In the genomic region with DNA sequence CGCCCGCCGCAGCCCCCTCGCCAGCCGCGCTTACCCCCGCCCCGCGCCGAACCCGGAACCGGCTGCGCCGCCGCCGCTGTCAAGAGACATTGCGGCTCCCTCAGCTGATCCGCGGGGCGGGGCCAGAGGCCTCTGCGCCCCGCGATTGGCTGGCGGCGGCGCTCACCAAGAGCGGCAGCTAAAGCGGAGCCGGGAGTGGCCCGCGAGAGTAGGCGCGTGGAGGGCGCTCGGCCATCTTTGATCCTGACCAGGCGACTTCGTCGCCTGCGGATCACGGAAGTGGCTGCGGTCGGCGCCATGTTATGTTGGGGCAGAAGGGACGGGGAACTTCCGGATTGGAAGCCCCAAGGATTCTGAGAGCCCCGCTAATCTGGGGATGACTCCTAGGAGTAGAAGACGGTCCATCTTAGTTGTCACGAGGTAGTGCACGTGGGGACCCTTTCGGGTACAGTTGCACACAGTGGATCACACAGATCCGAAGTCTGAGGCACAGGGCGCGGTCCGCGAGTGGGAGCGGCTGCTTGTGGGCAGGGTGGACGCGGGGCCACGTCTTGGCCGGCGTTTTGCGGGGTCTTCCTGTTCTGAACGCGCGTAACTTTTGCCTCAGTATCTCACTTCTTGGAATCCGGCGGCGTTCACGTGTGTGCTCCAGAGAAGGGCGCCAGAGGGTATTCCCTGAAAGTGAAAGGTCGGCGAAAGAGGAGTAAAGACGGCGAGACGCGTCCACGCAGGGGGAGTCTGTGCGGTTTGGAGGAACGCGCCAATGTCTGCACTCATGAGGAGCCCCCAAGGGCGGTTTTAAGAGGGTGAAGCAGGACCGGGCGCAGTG, we compare ENCODE assay signal across 1 cellular context.
TF ChIP-seq lines count a peak whose summit lies in the region.

A gene with protein sequence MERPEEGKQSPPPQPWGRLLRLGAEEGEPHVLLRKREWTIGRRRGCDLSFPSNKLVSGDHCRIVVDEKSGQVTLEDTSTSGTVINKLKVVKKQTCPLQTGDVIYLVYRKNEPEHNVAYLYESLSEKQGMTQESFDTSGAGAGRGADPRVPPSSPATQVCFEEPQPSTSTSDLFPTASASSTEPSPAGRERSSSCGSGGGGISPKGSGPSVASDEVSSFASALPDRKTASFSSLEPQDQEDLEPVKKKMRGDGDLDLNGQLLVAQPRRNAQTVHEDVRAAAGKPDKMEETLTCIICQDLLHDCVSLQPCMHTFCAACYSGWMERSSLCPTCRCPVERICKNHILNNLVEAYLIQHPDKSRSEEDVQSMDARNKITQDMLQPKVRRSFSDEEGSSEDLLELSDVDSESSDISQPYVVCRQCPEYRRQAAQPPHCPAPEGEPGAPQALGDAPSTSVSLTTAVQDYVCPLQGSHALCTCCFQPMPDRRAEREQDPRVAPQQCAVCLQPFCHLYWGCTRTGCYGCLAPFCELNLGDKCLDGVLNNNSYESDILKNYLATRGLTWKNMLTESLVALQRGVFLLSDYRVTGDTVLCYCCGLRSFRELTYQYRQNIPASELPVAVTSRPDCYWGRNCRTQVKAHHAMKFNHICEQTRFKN (minus strand): TSS at position 93 of the 829 bp plus-strand sequence. CDS start 277 bp downstream, outside the sequence.

TF ChIP-seq in HepG2, 621 proteins besides CTCF, POLR2A, EP300 and RAD21 (continued from another document and continues in another):
- TF ChIP-seq, protein P1, sequence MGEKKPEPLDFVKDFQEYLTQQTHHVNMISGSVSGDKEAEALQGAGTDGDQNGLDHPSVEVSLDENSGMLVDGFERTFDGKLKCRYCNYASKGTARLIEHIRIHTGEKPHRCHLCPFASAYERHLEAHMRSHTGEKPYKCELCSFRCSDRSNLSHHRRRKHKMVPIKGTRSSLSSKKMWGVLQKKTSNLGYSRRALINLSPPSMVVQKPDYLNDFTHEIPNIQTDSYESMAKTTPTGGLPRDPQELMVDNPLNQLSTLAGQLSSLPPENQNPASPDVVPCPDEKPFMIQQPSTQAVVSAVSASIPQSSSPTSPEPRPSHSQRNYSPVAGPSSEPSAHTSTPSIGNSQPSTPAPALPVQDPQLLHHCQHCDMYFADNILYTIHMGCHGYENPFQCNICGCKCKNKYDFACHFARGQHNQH (CRISPR knock-in tag; IDR thresholded peaks at IDR 0.05), result peak; percentile 59; the same call in 1 of the 2 replicates
- no peak for TF ChIP-seq HNRNPH1 (optimal IDR thresholded peaks at IDR 0.05; ENCODE audit: low read depth, low read length)
- peak; percentile 42; the same call in 1 of the 2 replicates for TF ChIP-seq RFXAP (CRISPR knock-in tag; IDR thresholded peaks at IDR 0.05; ENCODE audit: borderline replicate concordance)
- TF ChIP-seq KDM1A (CRISPR knock-in tag; IDR thresholded peaks at IDR 0.05), result no peak
- TF ChIP-seq ZNF432 (CRISPR knock-in tag; IDR thresholded peaks at IDR 0.05; ENCODE audit: borderline replicate concordance), result no peak
- TF ChIP-seq ZNF570 (CRISPR knock-in tag; IDR thresholded peaks at IDR 0.05; ENCODE audit: borderline replicate concordance), result no peak
- TF ChIP-seq, protein P2, sequence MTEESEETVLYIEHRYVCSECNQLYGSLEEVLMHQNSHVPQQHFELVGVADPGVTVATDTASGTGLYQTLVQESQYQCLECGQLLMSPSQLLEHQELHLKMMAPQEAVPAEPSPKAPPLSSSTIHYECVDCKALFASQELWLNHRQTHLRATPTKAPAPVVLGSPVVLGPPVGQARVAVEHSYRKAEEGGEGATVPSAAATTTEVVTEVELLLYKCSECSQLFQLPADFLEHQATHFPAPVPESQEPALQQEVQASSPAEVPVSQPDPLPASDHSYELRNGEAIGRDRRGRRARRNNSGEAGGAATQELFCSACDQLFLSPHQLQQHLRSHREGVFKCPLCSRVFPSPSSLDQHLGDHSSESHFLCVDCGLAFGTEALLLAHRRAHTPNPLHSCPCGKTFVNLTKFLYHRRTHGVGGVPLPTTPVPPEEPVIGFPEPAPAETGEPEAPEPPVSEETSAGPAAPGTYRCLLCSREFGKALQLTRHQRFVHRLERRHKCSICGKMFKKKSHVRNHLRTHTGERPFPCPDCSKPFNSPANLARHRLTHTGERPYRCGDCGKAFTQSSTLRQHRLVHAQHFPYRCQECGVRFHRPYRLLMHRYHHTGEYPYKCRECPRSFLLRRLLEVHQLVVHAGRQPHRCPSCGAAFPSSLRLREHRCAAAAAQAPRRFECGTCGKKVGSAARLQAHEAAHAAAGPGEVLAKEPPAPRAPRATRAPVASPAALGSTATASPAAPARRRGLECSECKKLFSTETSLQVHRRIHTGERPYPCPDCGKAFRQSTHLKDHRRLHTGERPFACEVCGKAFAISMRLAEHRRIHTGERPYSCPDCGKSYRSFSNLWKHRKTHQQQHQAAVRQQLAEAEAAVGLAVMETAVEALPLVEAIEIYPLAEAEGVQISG (CRISPR knock-in tag; IDR thresholded peaks at IDR 0.05), result peak; percentile 91
- 0 out of 2 replicates have a peak, but pooled peaks have one; percentile 43 for TF ChIP-seq ZNF230 (CRISPR knock-in tag; IDR thresholded peaks at IDR 0.05)
- 0 out of 2 replicates have a peak, but pooled peaks have one; percentile 29 for TF ChIP-seq ZNF557 (CRISPR knock-in tag; IDR thresholded peaks at IDR 0.05)
- 0 out of 2 replicates have a peak, but pooled peaks have one; percentile 35 for TF ChIP-seq ZNF605 (CRISPR knock-in tag; IDR thresholded peaks at IDR 0.05)
- peak; percentile 83; the same call in 1 of the 2 replicates for TF ChIP-seq KDM4B (CRISPR knock-in tag; IDR thresholded peaks at IDR 0.05)
- no peak for TF ChIP-seq MBD4 (IDR thresholded peaks at IDR 0.05; ENCODE audit: borderline replicate concordance, low read length)
- peak; percentile 76; the same call in 1 of the 2 replicates for TF ChIP-seq NFE2L1 (CRISPR knock-in tag; IDR thresholded peaks at IDR 0.05; ENCODE audit: borderline replicate concordance)
- no peak for TF ChIP-seq MAFK (conservative IDR thresholded peaks at IDR 0.05 in 1 of 2, IDR thresholded peaks at IDR 0.05 in 1 of 2; ENCODE audit: low read length in 2 of 2)
- TF ChIP-seq ZNF263 (CRISPR knock-in tag; IDR thresholded peaks at IDR 0.05), result peak; percentile 93
- TF ChIP-seq, protein P3, sequence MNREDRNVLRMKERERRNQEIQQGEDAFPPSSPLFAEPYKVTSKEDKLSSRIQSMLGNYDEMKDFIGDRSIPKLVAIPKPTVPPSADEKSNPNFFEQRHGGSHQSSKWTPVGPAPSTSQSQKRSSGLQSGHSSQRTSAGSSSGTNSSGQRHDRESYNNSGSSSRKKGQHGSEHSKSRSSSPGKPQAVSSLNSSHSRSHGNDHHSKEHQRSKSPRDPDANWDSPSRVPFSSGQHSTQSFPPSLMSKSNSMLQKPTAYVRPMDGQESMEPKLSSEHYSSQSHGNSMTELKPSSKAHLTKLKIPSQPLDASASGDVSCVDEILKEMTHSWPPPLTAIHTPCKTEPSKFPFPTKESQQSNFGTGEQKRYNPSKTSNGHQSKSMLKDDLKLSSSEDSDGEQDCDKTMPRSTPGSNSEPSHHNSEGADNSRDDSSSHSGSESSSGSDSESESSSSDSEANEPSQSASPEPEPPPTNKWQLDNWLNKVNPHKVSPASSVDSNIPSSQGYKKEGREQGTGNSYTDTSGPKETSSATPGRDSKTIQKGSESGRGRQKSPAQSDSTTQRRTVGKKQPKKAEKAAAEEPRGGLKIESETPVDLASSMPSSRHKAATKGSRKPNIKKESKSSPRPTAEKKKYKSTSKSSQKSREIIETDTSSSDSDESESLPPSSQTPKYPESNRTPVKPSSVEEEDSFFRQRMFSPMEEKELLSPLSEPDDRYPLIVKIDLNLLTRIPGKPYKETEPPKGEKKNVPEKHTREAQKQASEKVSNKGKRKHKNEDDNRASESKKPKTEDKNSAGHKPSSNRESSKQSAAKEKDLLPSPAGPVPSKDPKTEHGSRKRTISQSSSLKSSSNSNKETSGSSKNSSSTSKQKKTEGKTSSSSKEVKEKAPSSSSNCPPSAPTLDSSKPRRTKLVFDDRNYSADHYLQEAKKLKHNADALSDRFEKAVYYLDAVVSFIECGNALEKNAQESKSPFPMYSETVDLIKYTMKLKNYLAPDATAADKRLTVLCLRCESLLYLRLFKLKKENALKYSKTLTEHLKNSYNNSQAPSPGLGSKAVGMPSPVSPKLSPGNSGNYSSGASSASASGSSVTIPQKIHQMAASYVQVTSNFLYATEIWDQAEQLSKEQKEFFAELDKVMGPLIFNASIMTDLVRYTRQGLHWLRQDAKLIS (CRISPR knock-in tag; IDR thresholded peaks at IDR 0.05), result no peak
- TF ChIP-seq, protein P4, sequence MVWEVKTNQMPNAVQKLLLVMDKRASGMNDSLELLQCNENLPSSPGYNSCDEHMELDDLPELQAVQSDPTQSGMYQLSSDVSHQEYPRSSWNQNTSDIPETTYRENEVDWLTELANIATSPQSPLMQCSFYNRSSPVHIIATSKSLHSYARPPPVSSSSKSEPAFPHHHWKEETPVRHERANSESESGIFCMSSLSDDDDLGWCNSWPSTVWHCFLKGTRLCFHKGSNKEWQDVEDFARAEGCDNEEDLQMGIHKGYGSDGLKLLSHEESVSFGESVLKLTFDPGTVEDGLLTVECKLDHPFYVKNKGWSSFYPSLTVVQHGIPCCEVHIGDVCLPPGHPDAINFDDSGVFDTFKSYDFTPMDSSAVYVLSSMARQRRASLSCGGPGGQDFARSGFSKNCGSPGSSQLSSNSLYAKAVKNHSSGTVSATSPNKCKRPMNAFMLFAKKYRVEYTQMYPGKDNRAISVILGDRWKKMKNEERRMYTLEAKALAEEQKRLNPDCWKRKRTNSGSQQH (CRISPR knock-in tag; IDR thresholded peaks at IDR 0.05; ENCODE audit: low read depth), result peak; percentile 26; the same call in 1 of the 2 replicates
- TF ChIP-seq, protein P5, sequence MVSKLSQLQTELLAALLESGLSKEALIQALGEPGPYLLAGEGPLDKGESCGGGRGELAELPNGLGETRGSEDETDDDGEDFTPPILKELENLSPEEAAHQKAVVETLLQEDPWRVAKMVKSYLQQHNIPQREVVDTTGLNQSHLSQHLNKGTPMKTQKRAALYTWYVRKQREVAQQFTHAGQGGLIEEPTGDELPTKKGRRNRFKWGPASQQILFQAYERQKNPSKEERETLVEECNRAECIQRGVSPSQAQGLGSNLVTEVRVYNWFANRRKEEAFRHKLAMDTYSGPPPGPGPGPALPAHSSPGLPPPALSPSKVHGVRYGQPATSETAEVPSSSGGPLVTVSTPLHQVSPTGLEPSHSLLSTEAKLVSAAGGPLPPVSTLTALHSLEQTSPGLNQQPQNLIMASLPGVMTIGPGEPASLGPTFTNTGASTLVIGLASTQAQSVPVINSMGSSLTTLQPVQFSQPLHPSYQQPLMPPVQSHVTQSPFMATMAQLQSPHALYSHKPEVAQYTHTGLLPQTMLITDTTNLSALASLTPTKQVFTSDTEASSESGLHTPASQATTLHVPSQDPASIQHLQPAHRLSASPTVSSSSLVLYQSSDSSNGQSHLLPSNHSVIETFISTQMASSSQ (IDR thresholded peaks at IDR 0.05; ENCODE audit: low read depth), result no peak
- TF ChIP-seq, protein P5 (CRISPR knock-in tag; IDR thresholded peaks at IDR 0.05; ENCODE audit: borderline replicate concordance), result peak; percentile 49
- TF ChIP-seq SOX13 (IDR thresholded peaks at IDR 0.05), result no peak
- no peak; a peak in 1 of 4 replicates for TF ChIP-seq SOX13 (CRISPR knock-in tag; conservative IDR thresholded peaks at IDR 0.05 in 1 of 2, IDR thresholded peaks at IDR 0.05 in 1 of 2)
- no peak; the same call in 1 of the 2 replicates for TF ChIP-seq FOXA3 (CRISPR knock-in tag; IDR thresholded peaks at IDR 0.05)
- no peak for TF ChIP-seq NPAS2 (CRISPR knock-in tag; IDR thresholded peaks at IDR 0.05; ENCODE audit: borderline replicate concordance)
- TF ChIP-seq ZSCAN29 (CRISPR knock-in tag; conservative IDR thresholded peaks at IDR 0.05), result 0 out of 2 replicates have a peak, but pooled peaks have one; percentile 54
- peak; percentile 75; the same call in 1 of the 2 replicates for TF ChIP-seq MTA1 (CRISPR knock-in tag; IDR thresholded peaks at IDR 0.05; ENCODE audit: borderline replicate concordance)
- TF ChIP-seq CAMTA2 (CRISPR knock-in tag; IDR thresholded peaks at IDR 0.05; ENCODE audit: borderline replicate concordance), result no peak
- TF ChIP-seq, protein P6, sequence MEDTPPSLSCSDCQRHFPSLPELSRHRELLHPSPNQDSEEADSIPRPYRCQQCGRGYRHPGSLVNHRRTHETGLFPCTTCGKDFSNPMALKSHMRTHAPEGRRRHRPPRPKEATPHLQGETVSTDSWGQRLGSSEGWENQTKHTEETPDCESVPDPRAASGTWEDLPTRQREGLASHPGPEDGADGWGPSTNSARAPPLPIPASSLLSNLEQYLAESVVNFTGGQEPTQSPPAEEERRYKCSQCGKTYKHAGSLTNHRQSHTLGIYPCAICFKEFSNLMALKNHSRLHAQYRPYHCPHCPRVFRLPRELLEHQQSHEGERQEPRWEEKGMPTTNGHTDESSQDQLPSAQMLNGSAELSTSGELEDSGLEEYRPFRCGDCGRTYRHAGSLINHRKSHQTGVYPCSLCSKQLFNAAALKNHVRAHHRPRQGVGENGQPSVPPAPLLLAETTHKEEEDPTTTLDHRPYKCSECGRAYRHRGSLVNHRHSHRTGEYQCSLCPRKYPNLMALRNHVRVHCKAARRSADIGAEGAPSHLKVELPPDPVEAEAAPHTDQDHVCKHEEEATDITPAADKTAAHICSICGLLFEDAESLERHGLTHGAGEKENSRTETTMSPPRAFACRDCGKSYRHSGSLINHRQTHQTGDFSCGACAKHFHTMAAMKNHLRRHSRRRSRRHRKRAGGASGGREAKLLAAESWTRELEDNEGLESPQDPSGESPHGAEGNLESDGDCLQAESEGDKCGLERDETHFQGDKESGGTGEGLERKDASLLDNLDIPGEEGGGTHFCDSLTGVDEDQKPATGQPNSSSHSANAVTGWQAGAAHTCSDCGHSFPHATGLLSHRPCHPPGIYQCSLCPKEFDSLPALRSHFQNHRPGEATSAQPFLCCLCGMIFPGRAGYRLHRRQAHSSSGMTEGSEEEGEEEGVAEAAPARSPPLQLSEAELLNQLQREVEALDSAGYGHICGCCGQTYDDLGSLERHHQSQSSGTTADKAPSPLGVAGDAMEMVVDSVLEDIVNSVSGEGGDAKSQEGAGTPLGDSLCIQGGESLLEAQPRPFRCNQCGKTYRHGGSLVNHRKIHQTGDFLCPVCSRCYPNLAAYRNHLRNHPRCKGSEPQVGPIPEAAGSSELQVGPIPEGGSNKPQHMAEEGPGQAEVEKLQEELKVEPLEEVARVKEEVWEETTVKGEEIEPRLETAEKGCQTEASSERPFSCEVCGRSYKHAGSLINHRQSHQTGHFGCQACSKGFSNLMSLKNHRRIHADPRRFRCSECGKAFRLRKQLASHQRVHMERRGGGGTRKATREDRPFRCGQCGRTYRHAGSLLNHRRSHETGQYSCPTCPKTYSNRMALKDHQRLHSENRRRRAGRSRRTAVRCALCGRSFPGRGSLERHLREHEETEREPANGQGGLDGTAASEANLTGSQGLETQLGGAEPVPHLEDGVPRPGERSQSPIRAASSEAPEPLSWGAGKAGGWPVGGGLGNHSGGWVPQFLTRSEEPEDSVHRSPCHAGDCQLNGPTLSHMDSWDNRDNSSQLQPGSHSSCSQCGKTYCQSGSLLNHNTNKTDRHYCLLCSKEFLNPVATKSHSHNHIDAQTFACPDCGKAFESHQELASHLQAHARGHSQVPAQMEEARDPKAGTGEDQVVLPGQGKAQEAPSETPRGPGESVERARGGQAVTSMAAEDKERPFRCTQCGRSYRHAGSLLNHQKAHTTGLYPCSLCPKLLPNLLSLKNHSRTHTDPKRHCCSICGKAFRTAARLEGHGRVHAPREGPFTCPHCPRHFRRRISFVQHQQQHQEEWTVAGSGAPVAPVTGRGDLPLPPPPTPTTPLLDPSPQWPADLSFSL (CRISPR knock-in tag; IDR thresholded peaks at IDR 0.05), result no peak
